ENCODE assay signal across 12 cellular contexts in genomic region chr9:6218099-6218502, GRCh38. TPM values are rescaled to one million over a fixed set of nuclear protein-coding genes. Genes with fewer than 3 reads are reported as not detected.
DNase-seq lines count a peak whose midpoint lies in the region; ATAC-seq and TF ChIP-seq lines count a peak whose summit lies in the region.
"Had no signal": no experiment of that assay in that cellular context is flagged by ENCODE, and none has a peak within 500 bp of the region (broad histone marks: within the 10 kb centered on the region; RNA-seq: fewer than 3 reads in every experiment).

No MANE protein-coding gene starts in this region.

- no peak overlapping the region for H3K27ac Mint-ChIP-seq in glutamatergic neuron (ENCODE audit: unreplicated experiment)
- no peak overlapping the region for H3K27ac Mint-ChIP-seq in stimulated activated naive CD8-positive, alpha-beta T cell treated with anti-CD3 and anti-CD28 coated beads, Interleukin-15, amount 100 ng/mL, for 72 hours
- H3K27ac Mint-ChIP-seq: CD8-positive, alpha-beta memory T cell had no signal

- H3K79me2 ChIP-seq in GM23248 (ENCODE audit: insufficient read depth): no peaks in the 10 kb centered on the region

- no peaks in the 10 kb centered on the region for H4K20me1 ChIP-seq in GM23248 (ENCODE audit: insufficient read depth)

- peak in 1 of 2 donors; percentile 43 for ATAC-seq in gastrocnemius medialis
- ATAC-seq in stimulated activated naive CD8-positive, alpha-beta T cell treated with anti-CD3 and anti-CD28 coated beads, Interleukin-15, amount 100 ng/mL, for 72 hours: no peak

- peak overlapping the region; percentile 84 for H2AFZ ChIP-seq in GM23248

- no peak overlapping the region for H3K4me3 Mint-ChIP-seq in glutamatergic neuron (ENCODE audit: unreplicated experiment)
- H3K4me3 Mint-ChIP-seq in stimulated activated naive CD8-positive, alpha-beta T cell treated with anti-CD3 and anti-CD28 coated beads, Interleukin-15, amount 100 ng/mL, for 72 hours: no peak overlapping the region
- H3K4me3 Mint-ChIP-seq: CD8-positive, alpha-beta memory T cell had no signal

- H3K36me3 ChIP-seq in GM23248 (ENCODE audit: low read depth): no peaks in the 10 kb centered on the region
- H3K36me3 ChIP-seq in gastrocnemius medialis: no peaks in the 10 kb centered on the region

- H3K9me3 ChIP-seq in GM23248 (ENCODE audit: low read depth) (no peaks in the 10 kb centered on the region), gastrocnemius medialis (no peaks in the 10 kb centered on the region)

- TF ChIP-seq POLR2A in gastrocnemius medialis (IDR thresholded peaks at IDR 0.05): no peak

- H3K36me3 Mint-ChIP-seq in glutamatergic neuron (ENCODE audit: unreplicated experiment): no peaks in the 10 kb centered on the region
- H3K36me3 Mint-ChIP-seq: CD8-positive, alpha-beta memory T cell had no signal

- H3K9ac ChIP-seq in GM23248: peak overlapping the region; percentile 70

- no peaks in the 10 kb centered on the region for H3K9me2 ChIP-seq in GM23248 (ENCODE audit: insufficient read depth)

- H3K4me2 ChIP-seq in GM23248 (ENCODE audit: unreplicated experiment): peak overlapping the region; percentile 100

- in situ Hi-C loops in GM23248 (cut with MboI): no loop called here
- in situ Hi-C loops in gastrocnemius medialis (cut with MboI; ENCODE audit: low sequenced_read_pairs in 4 of 4): no loop called here

- H3K27me3 ChIP-seq in GM23248 (replicated peaks; ENCODE audit: insufficient read depth): no peaks in the 10 kb centered on the region
- H3K27me3 ChIP-seq in gastrocnemius medialis: no peaks in the 10 kb centered on the region
- H3K27me3 ChIP-seq: dorsolateral prefrontal cortex had no signal

- peaks cover 43% of the 10 kb centered on the region for H3K4me1 ChIP-seq in GM23248 (ENCODE audit: insufficient read depth)
- H3K4me1 ChIP-seq in gastrocnemius medialis: no peaks in the 10 kb centered on the region

- H3K4me1 Mint-ChIP-seq in glutamatergic neuron (ENCODE audit: low read depth, unreplicated experiment): no peaks in the 10 kb centered on the region
- H3K4me1 Mint-ChIP-seq in stimulated activated naive CD8-positive, alpha-beta T cell treated with anti-CD3 and anti-CD28 coated beads, Interleukin-15, amount 100 ng/mL, for 72 hours: no peaks in the 10 kb centered on the region
- H3K4me1 Mint-ChIP-seq: CD8-positive, alpha-beta memory T cell had no signal

- intact Hi-C loops in gastrocnemius medialis (cut with DNase I; ENCODE audit: low total_unique reads): no loop called here

- DNase-seq in GM23248: peak; percentile 67
- peak; percentile 89 to 92 for DNase-seq in cardiac fibroblast (ENCODE audit: low read depth in 2 of 2)
- peak; percentile 84 for DNase-seq in iris pigment epithelial cell (ENCODE audit: low read depth)
- no peak for DNase-seq in gastrocnemius medialis
- DNase-seq in NCI-H510A treated with DMSO at 0.1 percent for 48 hours (lab: John Stamatoyannopoulos, UW): no peak
- DNase-seq in mesenteric fat pad (ENCODE audit: low spot score): no peak
- no peak for DNase-seq in glutamatergic neuron
- DNase-seq in stimulated activated naive CD8-positive, alpha-beta T cell treated with anti-CD3 and anti-CD28 coated beads, Interleukin-15, amount 100 ng/mL, for 72 hours: no peak
- DNase-seq: activated CD8-positive, alpha-beta memory T cell treated with anti-CD3 and anti-CD28 coated beads, Interleukin-2, amount 50 U/mL, for 48 hours; CD8-positive, alpha-beta memory T cell; dorsolateral prefrontal cortex; T-helper 1 cell had no signal

- no peak for TF ChIP-seq CTCF in cardiac fibroblast (IDR thresholded peaks at IDR 0.05; ENCODE audit: low read depth, low read length)
- TF ChIP-seq CTCF in gastrocnemius medialis (IDR thresholded peaks at IDR 0.05 in 4 of 5, conservative IDR thresholded peaks at IDR 0.05 in 1 of 5): no peak
- no peak for TF ChIP-seq CTCF in glutamatergic neuron (IDR thresholded peaks at IDR 0.05; ENCODE audit: partially characterized antibody, unreplicated experiment)

- peaks cover 47% of the 10 kb centered on the region for H3F3A ChIP-seq in GM23248 (ENCODE audit: insufficient read depth)

- peak overlapping the region; percentile 79 for H3K27ac ChIP-seq in GM23248
- H3K27ac ChIP-seq in gastrocnemius medialis: peak overlapping the region; percentile 54 to 66 (median 66)

- WGBS in GM23248 (ENCODE audit: low coverage in 1 of 2, low lambda C conversion rate in 2 of 2, missing lambda C conversion rate in 2 of 2), 2 experiments: 1 to 3% methylated on average over 3 of the region's 3 CpGs

- H3K4me3 ChIP-seq in GM23248 (peak overlapping the region; percentile 75), cardiac fibroblast (replicated peaks in 1 of 2; ENCODE audit: low read depth in 2 of 2, low read length in 2 of 2) (peak overlapping the region; percentile 13 to 56), gastrocnemius medialis (peak overlapping the region in 2 of 4 donors; percentile 14 to 22)

- H3K27me3 Mint-ChIP-seq in glutamatergic neuron (ENCODE audit: unreplicated experiment): no peaks in the 10 kb centered on the region
- H3K27me3 Mint-ChIP-seq in stimulated activated naive CD8-positive, alpha-beta T cell treated with anti-CD3 and anti-CD28 coated beads, Interleukin-15, amount 100 ng/mL, for 72 hours: peaks cover 32% of the 10 kb centered on the region

- no peaks in the 10 kb centered on the region for H3K9me3 Mint-ChIP-seq in glutamatergic neuron (ENCODE audit: unreplicated experiment)
- no peaks in the 10 kb centered on the region for H3K9me3 Mint-ChIP-seq in stimulated activated naive CD8-positive, alpha-beta T cell treated with anti-CD3 and anti-CD28 coated beads, Interleukin-15, amount 100 ng/mL, for 72 hours

RNA-seq across cellular contexts. Expression of gene IL33, which starts 2.5 kb away (rescaled TPM):
- 3.8 and 4.7 TPM in 2 replicates for total RNA-seq in GM23248 (2014; rRNA removed; shearing (Covaris generic))
- 2.2 and 2.9 TPM in 2 replicates for polyA plus RNA-seq in GM23248 (2016; fragmentation: Nextera tagmentation; extraction: Ambion mirVana)
- total RNA-seq in gastrocnemius medialis (1 to 10 TPM; 1.6 to 3.1 (median 1.9) TPM), mesenteric fat pad (40.1 TPM), glutamatergic neuron (ENCODE audit: unreplicated experiment) (not detected)
- total RNA-seq: CD8-positive, alpha-beta memory T cell had no signal
- polyA plus RNA-seq: CD8-positive, alpha-beta memory T cell had no signal

Comparison
In these comparisons a context has a peak if more than half of its experiments do, and no peak if none do; other contexts are left out.
1. DNase-seq: peak in GM23248 (single experiment), cardiac fibroblast (2 of 2) and iris pigment epithelial cell (single experiment); none in gastrocnemius medialis (0 of 2), NCI-H510A treated with DMSO at 0.1 percent for 48 hours (single experiment), mesenteric fat pad (single experiment), glutamatergic neuron (single experiment) and stimulated activated naive CD8-positive, alpha-beta T cell treated with anti-CD3 and anti-CD28 coated beads, Interleukin-15, amount 100 ng/mL, for 72 hours (0 of 2).